Comparison of ENCODE assay signal across 22 cellular contexts in the genomic region with DNA sequence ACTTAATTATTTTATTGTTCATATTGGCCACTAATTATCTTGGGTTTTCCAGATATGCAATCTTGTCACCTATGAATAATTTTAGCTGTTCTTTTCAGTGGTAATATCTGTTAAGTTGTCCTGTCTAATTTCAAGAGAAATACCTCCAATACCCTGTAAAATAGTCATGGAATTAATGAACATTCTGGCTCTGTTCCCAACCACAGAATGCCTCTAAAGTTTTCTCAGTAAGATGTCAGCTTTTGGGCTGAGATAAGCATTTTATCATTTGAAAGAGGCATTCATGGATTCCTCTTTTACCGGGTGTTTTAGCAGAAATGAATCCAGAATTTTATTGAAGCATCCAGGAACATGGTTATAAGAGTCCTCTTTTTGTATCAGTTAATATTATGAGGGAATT.
DNase-seq lines count a peak whose midpoint lies in the region; ATAC-seq and TF ChIP-seq lines count a peak whose summit lies in the region.
"Had no signal": no experiment of that assay in that cellular context is flagged by ENCODE, and none has a peak within 500 bp of the region (broad histone marks: within the 10 kb centered on the region; RNA-seq: fewer than 3 reads in every experiment).

No MANE protein-coding gene starts in this region.

- H3K27ac ChIP-seq in brain microvascular endothelial cell (no peak overlapping the region), right lobe of liver (no peak overlapping the region), esophagus squamous epithelium (no peak overlapping the region)
- H3K27ac ChIP-seq: right atrium auricular region, WERI-Rb-1 had no signal

- in situ Hi-C loops in brain microvascular endothelial cell (cut with HindIII; ENCODE audit: low pct_ligation_motif_present, low sequenced_read_pairs) = no loop called here

- H3K36me3 ChIP-seq in brain microvascular endothelial cell (replicated peaks) (no peaks in the 10 kb centered on the region), right lobe of liver (no peaks in the 10 kb centered on the region), esophagus squamous epithelium (no peaks in the 10 kb centered on the region)
- H3K36me3 ChIP-seq: right atrium auricular region, suprapubic skin, WERI-Rb-1 had no signal

- TF ChIP-seq CTCF in AG10803 (conservative IDR thresholded peaks at IDR 0.05; ENCODE audit: low read length) = no peak
- TF ChIP-seq CTCF in brain microvascular endothelial cell (IDR thresholded peaks at IDR 0.05; ENCODE audit: low read depth, low read length, missing control alignments) = no peak
- no peak for TF ChIP-seq CTCF in right lobe of liver (IDR thresholded peaks at IDR 0.05)
- no peak for TF ChIP-seq CTCF in esophagus squamous epithelium (IDR thresholded peaks at IDR 0.05)

- intact Hi-C loops in right lobe of liver (cut with DNase I) (no loop called here), esophagus squamous epithelium (cut with DNase I) (no loop called here)

- no peak for TF ChIP-seq POLR2A in right lobe of liver (IDR thresholded peaks at IDR 0.05)
- no peak for TF ChIP-seq POLR2A in esophagus squamous epithelium (IDR thresholded peaks at IDR 0.05)

- no peak overlapping the region for H3K4me3 ChIP-seq in AG10803 (ENCODE audit: low read length)
- H3K4me3 ChIP-seq in brain microvascular endothelial cell (ENCODE audit: low read depth, low read length) = no peak overlapping the region
- H3K4me3 ChIP-seq in right lobe of liver = no peak overlapping the region
- no peak overlapping the region for H3K4me3 ChIP-seq in esophagus squamous epithelium
- H3K4me3 ChIP-seq: MG63, right atrium auricular region, suprapubic skin had no signal

- no peaks in the 10 kb centered on the region for H3K27me3 ChIP-seq in brain microvascular endothelial cell (replicated peaks)
- no peaks in the 10 kb centered on the region for H3K27me3 ChIP-seq in right lobe of liver
- no peaks in the 10 kb centered on the region for H3K27me3 ChIP-seq in esophagus squamous epithelium
- H3K27me3 ChIP-seq: MG63, right atrium auricular region, suprapubic skin had no signal

- WGBS in right lobe of liver (ENCODE audit: insufficient coverage, low coverage, low lambda C conversion rate, missing lambda C conversion rate) = 65% methylated on average over 1 of the region's 1 CpG
- 64 to 77% methylated on average over 1 of the region's 1 CpG for WGBS in esophagus squamous epithelium, 2 donors

- H3K4me1 ChIP-seq in right lobe of liver (peaks cover 0 to 10% (median 3%) of the 10 kb centered on the region in 4 donors), esophagus squamous epithelium (peaks cover 0 to 4% (median 4%) of the 10 kb centered on the region in 3 donors)
- H3K4me1 ChIP-seq: right atrium auricular region had no signal

- H3K9me3 ChIP-seq in right lobe of liver (no peaks in the 10 kb centered on the region), esophagus squamous epithelium (no peaks in the 10 kb centered on the region)
- H3K9me3 ChIP-seq: MG63, suprapubic skin had no signal

- no peak for ATAC-seq in right lobe of liver
- no peak for ATAC-seq in HG03045 (IDR thresholded peaks at IDR 0.05; ENCODE audit: unreplicated experiment)
- ATAC-seq: activated CD8-positive, alpha-beta T cell treated with anti-CD3 and anti-CD28 coated beads for 36 hours; activated T-cell treated with anti-CD3 and anti-CD28 coated beads, Interleukin-2, amount 50 U/mL, for 72 hours; Panc1 had no signal

- peak; percentile 69 for DNase-seq in AG10803 (ENCODE audit: low read depth)
- DNase-seq in OCI-M1 (lab: John Stamatoyannopoulos, UW) = peak; percentile 42
- peak; percentile 71 for DNase-seq in brain microvascular endothelial cell
- peak; percentile 53 for DNase-seq in kidney tubule cell (ENCODE audit: low spot score)
- DNase-seq in right lobe of liver = no peak
- DNase-seq in esophagus squamous epithelium (lab: John Stamatoyannopoulos, UW) = no peak
- no peak for DNase-seq in NCI-H128 (lab: John Stamatoyannopoulos, UW; ENCODE audit: unreplicated experiment)
- DNase-seq: activated CD8-positive, alpha-beta T cell treated with anti-CD3 and anti-CD28 coated beads for 36 hours; activated naive CD8-positive, alpha-beta T cell treated with anti-CD3 and anti-CD28 coated beads, Interleukin-2, amount 10 ng/mL, durations not matched to agents 7 days and 5 days; activated T-cell treated with anti-CD3 and anti-CD28 coated beads, Interleukin-2, amount 50 U/mL, for 72 hours; Calu3; glutamatergic neuron; islet precursor cell; MG63; NCI-H1930; NCI-H526 treated with DMSO at 0.1 percent for 48 hours; stimulated activated CD4-positive, alpha-beta T cell treated with anti-CD3 and anti-CD28 coated beads, Interleukin-1b, Interleukin-23, amount 100 ng/mL, for 48 hours; WERI-Rb-1 had no signal

Comparison
In these comparisons a context has a peak if more than half of its experiments do, and no peak if none do; other contexts are left out.
1. DNase-seq: peak in AG10803 (single experiment), OCI-M1 (single experiment), brain microvascular endothelial cell (single experiment) and kidney tubule cell (single experiment); none in right lobe of liver (0 of 3), esophagus squamous epithelium (single experiment) and NCI-H128 (single experiment).